Comparison of ENCODE assay signal across 8 cellular contexts in the genomic region with DNA sequence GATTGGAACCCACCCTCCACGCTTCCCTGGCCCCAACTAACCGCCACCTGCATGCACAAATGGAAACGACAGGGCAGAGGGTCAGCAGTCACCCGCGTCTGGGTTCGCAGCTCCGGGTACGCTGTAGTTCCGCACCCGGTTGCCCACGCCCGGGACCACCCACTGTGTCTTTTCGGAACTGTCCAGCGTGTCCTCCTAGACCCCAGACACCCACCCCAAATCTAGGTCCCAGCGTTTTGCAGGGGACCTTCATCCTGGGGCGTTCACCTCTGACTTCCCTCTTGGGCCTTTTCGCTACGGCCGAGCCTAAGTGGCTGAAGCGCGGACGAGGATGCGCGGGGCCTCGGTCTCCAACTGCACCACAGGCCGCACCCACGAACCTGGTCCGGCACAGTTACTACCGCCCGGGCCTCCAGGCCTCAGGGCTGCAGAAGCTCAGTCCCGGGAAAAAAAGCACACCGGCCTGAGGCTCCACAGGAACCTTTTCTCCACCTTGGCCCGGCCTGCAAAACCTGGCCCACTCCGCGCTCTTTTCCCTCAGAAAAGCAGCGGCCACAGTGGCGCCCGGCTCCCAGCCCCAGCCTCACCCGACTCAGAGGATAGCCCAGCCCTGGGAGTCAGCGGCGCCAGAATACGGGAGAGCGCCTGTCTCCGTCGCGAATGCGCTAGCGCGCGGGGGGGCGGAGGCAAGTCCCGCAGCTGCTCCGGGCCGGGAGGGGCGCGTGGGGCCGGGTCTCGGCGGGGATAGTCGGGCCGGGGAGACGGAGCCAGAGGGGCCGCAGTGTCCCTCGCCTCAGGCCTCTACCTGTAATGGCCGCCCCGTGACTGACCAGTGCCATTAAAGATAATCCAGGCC. TPM values are rescaled to one million over a fixed set of nuclear protein-coding genes. Genes with fewer than 3 reads are reported as not detected.
A peak's percentile ranks its signal among the peaks of the same experiment; 100 is the strongest.
DNase-seq lines count a peak whose midpoint lies in the region; FAIRE-seq and TF ChIP-seq lines count a peak whose summit lies in the region.

A gene (minus strand): TSS at position 633 of the 856 bp plus-strand sequence. CDS start 7,643 bp downstream, outside the sequence.

- peaks cover 9% of the 10 kb centered on the region for H3K27me3 Mint-ChIP-seq in H9 (ENCODE audit: low read depth)
- no peaks in the 10 kb centered on the region for H3K27me3 Mint-ChIP-seq in T-helper 1 cell treated with Interleukin-12 subunit alpha and Interleukin-12 subunit beta and Interleukin-4 antibody, amounts not matched to agents 30 μg/mL and 1 μg/mL, for 36 hours (ENCODE audit: low read depth)
- H3K27me3 Mint-ChIP-seq in astrocyte (ENCODE audit: low read depth, unreplicated experiment): no peaks in the 10 kb centered on the region

- peaks cover 3 to 13% of the 10 kb centered on the region in 2 experiments; a peak in 4 of 5 replicates for H3K9me3 Mint-ChIP-seq in H9
- peaks cover 30% of the 10 kb centered on the region for H3K9me3 Mint-ChIP-seq in T-helper 1 cell treated with Interleukin-12 subunit alpha and Interleukin-12 subunit beta and Interleukin-4 antibody, amounts not matched to agents 30 μg/mL and 1 μg/mL, for 36 hours
- peaks cover 11% of the 10 kb centered on the region for H3K9me3 Mint-ChIP-seq in astrocyte (ENCODE audit: unreplicated experiment)

- no peaks in the 10 kb centered on the region for H3K9me3 ChIP-seq in H9 (ENCODE audit: control insufficient read depth, low read depth, low read length)
- H3K9me3 ChIP-seq in astrocyte (ENCODE audit: insufficient read depth, low read depth, low read length): no peaks in the 10 kb centered on the region
- H3K9me3 ChIP-seq in hepatocyte (ENCODE audit: low read depth): peaks cover 3% of the 10 kb centered on the region
- H3K9me3 ChIP-seq in uterus: no peaks in the 10 kb centered on the region

- peaks cover 18 to 19% of the 10 kb centered on the region in 2 experiments for H3K4me1 Mint-ChIP-seq in H9
- peaks cover 25% of the 10 kb centered on the region for H3K4me1 Mint-ChIP-seq in T-helper 1 cell treated with Interleukin-12 subunit alpha and Interleukin-12 subunit beta and Interleukin-4 antibody, amounts not matched to agents 30 μg/mL and 1 μg/mL, for 36 hours (ENCODE audit: low read depth)
- peaks cover 2% of the 10 kb centered on the region for H3K4me1 Mint-ChIP-seq in astrocyte (ENCODE audit: low read depth, unreplicated experiment)

- no peak within 1 kb of the TSS for H3T11ph ChIP-seq in H9 (ENCODE audit: low read length)

- H2BK120ac ChIP-seq in H9 (ENCODE audit: low read depth, low read length, poor library complexity, severe bottlenecking): no peak within 1 kb of the TSS

- peak within 1 kb of the TSS; percentile 82 for H3K14ac ChIP-seq in H9 (ENCODE audit: insufficient read depth, low read length)

- no peak within 1 kb of the TSS for H4K91ac ChIP-seq in H9 (ENCODE audit: insufficient read length, low read depth, low read length)

- H2AFZ ChIP-seq in H9 (ENCODE audit: low read length) (peak within 1 kb of the TSS; percentile 26), astrocyte (ENCODE audit: low read depth, low read length) (peak within 1 kb of the TSS; percentile 100), hepatocyte (peak within 1 kb of the TSS; percentile 88)

- peak in 1 of 2 donors; percentile 52 for TF ChIP-seq POLR2A in uterus (IDR thresholded peaks at IDR 0.05)

- H3K4me2 ChIP-seq in H9 (ENCODE audit: insufficient read depth, insufficient read length, low read length): peak within 1 kb of the TSS; percentile 93
- H3K4me2 ChIP-seq in astrocyte (ENCODE audit: low read length): peak within 1 kb of the TSS; percentile 97
- H3K4me2 ChIP-seq in hepatocyte: peak within 1 kb of the TSS; percentile 83

- H4K20me1 ChIP-seq in H9 (ENCODE audit: control insufficient read depth, insufficient read depth, insufficient read length): no peaks in the 10 kb centered on the region
- H4K20me1 ChIP-seq in astrocyte (ENCODE audit: insufficient read depth, low read length): peaks cover 8% of the 10 kb centered on the region
- H4K20me1 ChIP-seq in hepatocyte (ENCODE audit: insufficient read depth, poor library complexity, severe bottlenecking): peaks cover 10% of the 10 kb centered on the region

- H3K4me1 ChIP-seq in H9 (ENCODE audit: insufficient read depth, low read length) (no peaks in the 10 kb centered on the region), astrocyte (ENCODE audit: insufficient read depth, low read length) (peaks cover 14% of the 10 kb centered on the region), hepatocyte (ENCODE audit: insufficient read depth) (peaks cover 11% of the 10 kb centered on the region), uterus (no peaks in the 10 kb centered on the region)

- H3K36me3 ChIP-seq in astrocyte (ENCODE audit: insufficient read depth, low read length) (no peaks in the 10 kb centered on the region), hepatocyte (replicated peaks; ENCODE audit: insufficient read depth, low read depth) (no peaks in the 10 kb centered on the region), uterus (no peaks in the 10 kb centered on the region)

- H3K79me1 ChIP-seq in H9 (ENCODE audit: insufficient read depth, low read depth, low read length, poor library complexity, severe bottlenecking): no peaks in the 10 kb centered on the region

- H3K23me2 ChIP-seq in H9 (ENCODE audit: insufficient read length, low read depth, low read length, poor library complexity, severe bottlenecking): peaks cover 14% of the 10 kb centered on the region

- no CpG with 5 or more reads among the region's 66 CpGs for WGBS in H9 (ENCODE audit: extremely low coverage, insufficient read length, low lambda C conversion rate)
- WGBS in hepatocyte (ENCODE audit: low lambda C conversion rate, missing lambda C conversion rate): 1% methylated on average over 64 of the region's 66 CpGs

- no peaks in the 10 kb centered on the region for H3K9me2 ChIP-seq in hepatocyte (replicated peaks; ENCODE audit: insufficient read depth)

- no peak for TF ChIP-seq CTCF in H9 (conservative IDR thresholded peaks at IDR 0.05)
- no peak for TF ChIP-seq CTCF in astrocyte (IDR thresholded peaks at IDR 0.05; ENCODE audit: insufficient read depth, low read depth, low read length)
- TF ChIP-seq CTCF in hepatocyte (IDR thresholded peaks at IDR 0.05; ENCODE audit: poor library complexity): no peak
- TF ChIP-seq CTCF in uterus (IDR thresholded peaks at IDR 0.05): peak in 1 of 4 experiments; percentile 3

- no peak within 1 kb of the TSS for H4K8ac ChIP-seq in H9 (replicated peaks; ENCODE audit: insufficient read length, low read depth, low read length)

- H2BK20ac ChIP-seq in H9 (ENCODE audit: low read depth, low read length, poor library complexity, severe bottlenecking): no peak within 1 kb of the TSS

- peaks cover 0 to 10% (median 1%) of the 10 kb centered on the region in 3 experiments; a peak in 3 of 7 replicates for H3K36me3 Mint-ChIP-seq in H9 (ENCODE audit: insufficient read depth in 1 of 3, low read depth in 3 of 3)
- peaks cover 27% of the 10 kb centered on the region for H3K36me3 Mint-ChIP-seq in T-helper 1 cell treated with Interleukin-12 subunit alpha and Interleukin-12 subunit beta and Interleukin-4 antibody, amounts not matched to agents 30 μg/mL and 1 μg/mL, for 36 hours (ENCODE audit: low read depth)
- peaks cover 5% of the 10 kb centered on the region for H3K36me3 Mint-ChIP-seq in astrocyte (ENCODE audit: low read depth, unreplicated experiment)

- no peaks in the 10 kb centered on the region for H3K79me2 ChIP-seq in H9 (ENCODE audit: insufficient read depth, low read length)
- H3K79me2 ChIP-seq in astrocyte (ENCODE audit: insufficient read depth, low read length): peaks cover 49% of the 10 kb centered on the region
- H3K79me2 ChIP-seq in hepatocyte: peaks cover 48% of the 10 kb centered on the region

- no peak within 1 kb of the TSS for H4K5ac ChIP-seq in H9 (ENCODE audit: insufficient read length, low read depth, low read length)

- no peak within 1 kb of the TSS for H3K23ac ChIP-seq in H9 (ENCODE audit: insufficient read length, low read depth, low read length)

- H2BK5ac ChIP-seq in H9 (ENCODE audit: insufficient read length, low read length): no peak within 1 kb of the TSS

- FAIRE-seq in astrocyte (lab: Jason Lieb, UNC): no peak

- H2BK12ac ChIP-seq in H9 (ENCODE audit: insufficient read length, low read depth, low read length): no peak within 1 kb of the TSS

- H3K27me3 ChIP-seq in H9 (ENCODE audit: insufficient read depth, low read length): no peaks in the 10 kb centered on the region
- no peaks in the 10 kb centered on the region for H3K27me3 ChIP-seq in astrocyte (ENCODE audit: insufficient read depth, low read length)
- H3K27me3 ChIP-seq in hepatocyte: no peaks in the 10 kb centered on the region
- H3K27me3 ChIP-seq in uterus: no peaks in the 10 kb centered on the region

- H3K56ac ChIP-seq in H9 (ENCODE audit: insufficient read length, low read depth, low read length): no peak within 1 kb of the TSS

- H3K4me3 Mint-ChIP-seq in H9: peak within 1 kb of the TSS; percentile 75 to 88
- peak within 1 kb of the TSS; percentile 86 for H3K4me3 Mint-ChIP-seq in T-helper 1 cell treated with Interleukin-12 subunit alpha and Interleukin-12 subunit beta and Interleukin-4 antibody, amounts not matched to agents 30 μg/mL and 1 μg/mL, for 36 hours
- H3K4me3 Mint-ChIP-seq in astrocyte (ENCODE audit: unreplicated experiment): peak within 1 kb of the TSS; percentile 96

- H3K27ac Mint-ChIP-seq in H9 (peak within 1 kb of the TSS; percentile 90 to 97 (median 92); a peak in 6 of 7 replicates), astrocyte (ENCODE audit: unreplicated experiment) (peak within 1 kb of the TSS; percentile 81)
- peak within 1 kb of the TSS; percentile 95 for H3K27ac Mint-ChIP-seq in T-helper 1 cell treated with Interleukin-12 subunit alpha and Interleukin-12 subunit beta and Interleukin-4 antibody, amounts not matched to agents 30 μg/mL and 1 μg/mL, for 36 hours

- intact Hi-C loops in uterus (cut with DNase I; ENCODE audit: low total_unique reads): no loop called here

- H3K18ac ChIP-seq in H9 (ENCODE audit: insufficient read length, low read depth, low read length): peak within 1 kb of the TSS; percentile 39

- peak within 1 kb of the TSS; percentile 34 for H3K9ac ChIP-seq in H9 (ENCODE audit: extremely low read depth, insufficient read length, low read length)
- peak within 1 kb of the TSS; percentile 89 for H3K9ac ChIP-seq in astrocyte (ENCODE audit: low read length)

- peak; percentile 87 for DNase-seq in ELF-1 (ENCODE audit: low read depth, low spot score)
- DNase-seq in H9: peak; percentile 76
- peak; percentile 84 for DNase-seq in NCI-H1092 treated with DMSO at 0.1 percent for 48 hours (lab: John Stamatoyannopoulos, UW)
- DNase-seq in astrocyte (ENCODE audit: low read depth): peak; percentile 70
- DNase-seq in hepatocyte (ENCODE audit: low spot score): peak; percentile 95
- peak; percentile 53 for DNase-seq in renal cortical epithelial cell (ENCODE audit: low read depth)
- DNase-seq in uterus: peak; percentile 81 to 89

- no peak within 1 kb of the TSS for H3K27ac ChIP-seq in H9 (ENCODE audit: insufficient read length, low read depth, low read length)
- peak within 1 kb of the TSS; percentile 86 for H3K27ac ChIP-seq in astrocyte (ENCODE audit: low read depth, low read length)
- H3K27ac ChIP-seq in hepatocyte: peak within 1 kb of the TSS; percentile 96
- peak within 1 kb of the TSS; percentile 89 to 91 for H3K27ac ChIP-seq in uterus

- H3K4me3 ChIP-seq in astrocyte (ENCODE audit: insufficient read depth, low read depth, low read length): peak within 1 kb of the TSS; percentile 87
- peak within 1 kb of the TSS; percentile 90 for H3K4me3 ChIP-seq in hepatocyte
- peak within 1 kb of the TSS; percentile 65 to 89 for H3K4me3 ChIP-seq in uterus

- no peak within 1 kb of the TSS for H2BK15ac ChIP-seq in H9 (ENCODE audit: low read depth, low read length)

- no peak within 1 kb of the TSS for H3K4ac ChIP-seq in H9 (ENCODE audit: low read depth, low read length)

- H2AK5ac ChIP-seq in H9 (ENCODE audit: insufficient read length, low read length): no peak within 1 kb of the TSS

RNA-seq across cellular contexts. Expression of the gene that starts here (rescaled TPM):
- total RNA-seq in H9 (2021) (10.1 and 10.8 TPM in 2 replicates), astrocyte (13.4 and 13.9 TPM in 2 replicates), hepatocyte (12.0 and 19.0 TPM in 2 replicates), renal cortical epithelial cell (17.2 and 24.7 TPM in 2 replicates), uterus (10 to 100 TPM in 3 of 4 donors, 1 to 10 TPM in 1; 5.3 to 72.0 (median 25.5) TPM)
- polyA plus RNA-seq in hepatocyte: 2.6 and 3.2 TPM in 2 replicates

Comparison
In these comparisons a context has a peak if more than half of its experiments do, and no peak if none do; other contexts are left out.
1. H2AFZ ChIP-seq: peak in every context shown above with its lines; median percentile 100 in astrocyte; 88 in hepatocyte; 26 in H9.